In the genomic region with DNA sequence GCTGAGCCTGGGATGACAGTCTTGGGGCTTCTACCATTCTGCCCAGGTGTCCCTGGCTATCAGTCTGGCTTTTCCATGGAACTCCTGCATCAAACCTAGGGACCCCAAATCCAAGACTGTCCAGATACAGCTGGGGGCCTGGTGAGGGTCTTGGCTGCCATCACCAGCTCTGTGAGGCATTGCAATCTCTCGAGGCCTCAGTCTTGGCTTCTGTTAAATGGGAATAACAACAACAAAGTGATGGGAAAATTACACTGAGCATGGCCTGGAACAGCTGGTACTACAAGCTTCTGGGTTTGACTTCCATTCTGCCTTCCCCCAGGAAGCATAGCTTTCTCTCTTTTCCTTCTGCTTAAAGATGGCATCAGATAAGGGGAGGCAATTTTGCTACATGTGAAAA, we compare ENCODE assay signal across 23 cellular contexts. TPM values are rescaled to one million over a fixed set of nuclear protein-coding genes. Genes with fewer than 3 reads are reported as not detected.
DNase-seq lines count a peak whose midpoint lies in the region; ATAC-seq, FAIRE-seq and TF ChIP-seq lines count a peak whose summit lies in the region.
"Had no signal": no experiment of that assay in that cellular context is flagged by ENCODE, and none has a peak within 500 bp of the region (broad histone marks: within the 10 kb centered on the region; RNA-seq: fewer than 3 reads in every experiment).

No MANE protein-coding gene starts in this region.

- DNase-seq in HL-60 (ENCODE audit: low read depth in 1 of 2, low spot score in 1 of 2) (no peak), endothelial cell of umbilical vein (ENCODE audit: low read depth, low spot score) (no peak), osteoblast (ENCODE audit: insufficient read length, low spot score, missing footprints) (peak; percentile 39), SK-N-SH (no peak), NCI-H1048 (lab: John Stamatoyannopoulos, UW) (no peak)
- DNase-seq: Caco-2; CD8-positive, alpha-beta T cell; HFFc6; Karpas-422; NCI-H1105 treated with DMSO at 0.1 percent for 48 hours; NCI-H146; NCI-H1930; NCI-H446; NCI-H524 treated with DMSO at 0.1 percent for 48 hours; NCI-H774; SIG-M5 had no signal

- TF ChIP-seq CTCF in HL-60 (IDR thresholded peaks at IDR 0.05; ENCODE audit: insufficient read depth, low read length) (no peak), endothelial cell of umbilical vein (IDR thresholded peaks at IDR 0.05; ENCODE audit: extremely low read depth in 1 of 2, insufficient read depth in 1 of 2, low read depth in 1 of 2, low read length in 2 of 2) (no peak), osteoblast (IDR thresholded peaks at IDR 0.05; ENCODE audit: extremely low read depth, low read depth, low read length) (no peak), SK-N-SH (IDR thresholded peaks at IDR 0.05) (no peak)

- no peaks in the 10 kb centered on the region for H3K9me2 ChIP-seq in SK-N-SH

- FAIRE-seq in endothelial cell of umbilical vein (lab: Jason Lieb, UNC), result no peak
- FAIRE-seq: G401.6, RCC 7860 had no signal

- H4K20me1 ChIP-seq in BLaER1, result no peaks in the 10 kb centered on the region
- no peaks in the 10 kb centered on the region for H4K20me1 ChIP-seq in endothelial cell of umbilical vein (replicated peaks; ENCODE audit: control insufficient read depth, extremely low read depth, insufficient read depth, low read length)
- no peaks in the 10 kb centered on the region for H4K20me1 ChIP-seq in osteoblast (ENCODE audit: insufficient read depth, low read length)
- H4K20me1 ChIP-seq in SK-N-SH (ENCODE audit: insufficient read depth), result no peaks in the 10 kb centered on the region

- dilution Hi-C loops in endothelial cell of umbilical vein (cut with MboI; ENCODE audit: extremely low pct_ligation_motif_present, low sequenced_read_pairs), result no loop called here

- no peak for TF ChIP-seq POLR2A in endothelial cell of umbilical vein (IDR thresholded peaks at IDR 0.05; ENCODE audit: low read depth, low read length)

- POLR2A ChIA-PET in endothelial cell of umbilical vein (lab: Charles Lee), result no interaction called here
- POLR2A ChIA-PET in SK-N-SH (lab: Yijun Ruan, JAX), result no interaction called here

- H3K9me1 ChIP-seq in endothelial cell of umbilical vein (replicated peaks; ENCODE audit: control insufficient read depth, extremely low read depth, insufficient read depth, low read length), result no peaks in the 10 kb centered on the region

- WGBS in SK-N-SH (ENCODE audit: low lambda C conversion rate), result 67% methylated on average over 1 of the region's 1 CpG

- H3K4me2 ChIP-seq in BLaER1, result peak overlapping the region; percentile 67; the same call in 1 of the 2 replicates
- H3K4me2 ChIP-seq in endothelial cell of umbilical vein (ENCODE audit: insufficient read depth, low read length), result no peak overlapping the region
- no peak overlapping the region for H3K4me2 ChIP-seq in osteoblast (ENCODE audit: insufficient read depth, low read length)
- no peak overlapping the region for H3K4me2 ChIP-seq in SK-N-SH
- H3K4me2 ChIP-seq: GM23338 had no signal

- H3K9me3 ChIP-seq in BLaER1, result no peaks in the 10 kb centered on the region
- no peaks in the 10 kb centered on the region for H3K9me3 ChIP-seq in endothelial cell of umbilical vein (replicated peaks; ENCODE audit: control insufficient read depth, insufficient read depth, low read length)
- H3K9me3 ChIP-seq in osteoblast (ENCODE audit: low read depth, low read length), result no peaks in the 10 kb centered on the region
- H3K9me3 ChIP-seq in SK-N-SH, result no peaks in the 10 kb centered on the region
- H3K9me3 ChIP-seq: Caco-2, HAP-1 had no signal

- H3K4me1 ChIP-seq in BLaER1 (peaks cover 61% of the 10 kb centered on the region), endothelial cell of umbilical vein (ENCODE audit: control insufficient read depth, extremely low read depth, insufficient read depth, low read length) (peaks cover 58% of the 10 kb centered on the region), osteoblast (ENCODE audit: insufficient read depth, low read length) (peaks cover 11% of the 10 kb centered on the region), SK-N-SH (ENCODE audit: control insufficient read depth in 1 of 2, insufficient read depth in 2 of 2, low read depth in 1 of 2, low read length in 1 of 2) (peaks cover 7 to 8% of the 10 kb centered on the region in 2 experiments; a peak in 2 of 4 replicates)

- H3K27ac ChIP-seq in BLaER1 (no peak overlapping the region), HL-60 (replicated peaks) (peak overlapping the region; percentile 68; the same call in 1 of the 2 replicates), endothelial cell of umbilical vein (ENCODE audit: insufficient read depth, low read depth, low read length) (no peak overlapping the region), osteoblast (ENCODE audit: low read depth, low read length) (no peak overlapping the region), SK-N-SH (ENCODE audit: low read depth in 2 of 2, low read length in 1 of 2) (no peak overlapping the region)
- H3K27ac ChIP-seq: SK-N-MC had no signal

- no peaks in the 10 kb centered on the region for H3K79me2 ChIP-seq in endothelial cell of umbilical vein (ENCODE audit: control insufficient read depth, insufficient read depth, low read length)
- H3K79me2 ChIP-seq in osteoblast (ENCODE audit: insufficient read depth, low read length), result no peaks in the 10 kb centered on the region
- no peaks in the 10 kb centered on the region for H3K79me2 ChIP-seq in SK-N-SH (ENCODE audit: insufficient read depth)

- H2AFZ ChIP-seq in endothelial cell of umbilical vein (ENCODE audit: low read depth, low read length) (no peak overlapping the region), osteoblast (ENCODE audit: low read length) (no peak overlapping the region), SK-N-SH (ENCODE audit: low read depth) (no peak overlapping the region)
- H2AFZ ChIP-seq: GM23338 had no signal

- H3F3A ChIP-seq in SK-N-SH (replicated peaks; ENCODE audit: insufficient read depth), result peaks cover 7% of the 10 kb centered on the region

- TF ChIP-seq RAD21 in SK-N-SH (IDR thresholded peaks at IDR 0.05; ENCODE audit: low read length), result no peak

- H3K36me3 ChIP-seq in BLaER1, result no peaks in the 10 kb centered on the region
- H3K36me3 ChIP-seq in endothelial cell of umbilical vein (ENCODE audit: control insufficient read depth in 2 of 2, extremely low read depth in 1 of 2, insufficient read depth in 2 of 2, low read length in 2 of 2), result no peaks in the 10 kb centered on the region
- H3K36me3 ChIP-seq in osteoblast (ENCODE audit: insufficient read depth, low read length), result no peaks in the 10 kb centered on the region
- no peaks in the 10 kb centered on the region for H3K36me3 ChIP-seq in SK-N-SH (replicated peaks in 1 of 2; ENCODE audit: control insufficient read depth in 1 of 2, insufficient read depth in 2 of 2, low read length in 1 of 2)
- H3K36me3 ChIP-seq: HAP-1 had no signal

- no peak for ATAC-seq in HG03520 (IDR thresholded peaks at IDR 0.05; ENCODE audit: unreplicated experiment)
- ATAC-seq: CD8-positive, alpha-beta T cell; GM23338 had no signal

- intact Hi-C loops in endothelial cell of umbilical vein (cut with micrococcal nuclease), result no loop called here

- CTCF ChIA-PET in endothelial cell of umbilical vein (lab: Charles Lee), result interaction anchor here (1.5 to 6.6 kb wide), 4 partner anchors 12 to 235 kb away, joined by 6 to 226 read pairs (median 9); a partner anchor contains a TSS
- CTCF ChIA-PET in SK-N-SH (lab: Yijun Ruan, JAX), result interaction anchor here (1.1 to 12.4 kb wide), 7 partner anchors 9 to 235 kb away, joined by 3 to 172 read pairs (median 16); a partner anchor contains a TSS

- TF ChIP-seq EP300 in SK-N-SH (IDR thresholded peaks at IDR 0.05; ENCODE audit: borderline replicate concordance in 1 of 2, low read depth in 1 of 2, low read length in 1 of 2), result no peak

- no peak overlapping the region for H3K9ac ChIP-seq in BLaER1
- no peak overlapping the region for H3K9ac ChIP-seq in endothelial cell of umbilical vein (replicated peaks; ENCODE audit: extremely low read depth, insufficient read depth, low read length)
- no peak overlapping the region for H3K9ac ChIP-seq in SK-N-SH

- H3K4me3 ChIP-seq in BLaER1 (no peak overlapping the region), HL-60 (replicated peaks; ENCODE audit: insufficient read depth, low read length) (no peak overlapping the region), endothelial cell of umbilical vein (replicated peaks in 1 of 3; ENCODE audit: insufficient read depth in 1 of 3, low read depth in 1 of 3, low read length in 3 of 3) (no peak overlapping the region), osteoblast (ENCODE audit: insufficient read depth, low read length) (no peak overlapping the region), SK-N-SH (ENCODE audit: low read depth in 2 of 2, low read length in 1 of 2) (no peak overlapping the region)
- H3K4me3 ChIP-seq: GM23338, HAP-1, SK-N-MC had no signal

- no TSS peak for BruUV-seq in endothelial cell of umbilical vein (replicated peaks; lab: Mats Ljungman, UMichigan)

- peaks cover 6% of the 10 kb centered on the region for H3K27me3 ChIP-seq in BLaER1
- no peaks in the 10 kb centered on the region for H3K27me3 ChIP-seq in HL-60 (ENCODE audit: insufficient read depth, poor library complexity, severe bottlenecking)
- H3K27me3 ChIP-seq in endothelial cell of umbilical vein (ENCODE audit: control insufficient read depth in 2 of 2, insufficient read depth in 2 of 2, low read length in 2 of 2), result no peaks in the 10 kb centered on the region
- no peaks in the 10 kb centered on the region for H3K27me3 ChIP-seq in osteoblast (ENCODE audit: insufficient read depth, low read length)
- no peaks in the 10 kb centered on the region for H3K27me3 ChIP-seq in SK-N-SH (ENCODE audit: insufficient read depth)

TF ChIP-seq in endothelial cell of umbilical vein, 7 proteins besides CTCF, POLR2A, EP300 and RAD21:
- TF ChIP-seq FOS (IDR thresholded peaks at IDR 0.05; ENCODE audit: borderline replicate concordance, insufficient read depth, low read length) (no peak), GATA2 (IDR thresholded peaks at IDR 0.05; ENCODE audit: insufficient read depth, insufficient read length, low read depth, low read length) (peak; percentile 22)

TF ChIP-seq in SK-N-SH, 30 proteins besides CTCF, POLR2A, EP300 and RAD21 (continues in another document):
- TF ChIP-seq EZH2phosphoT487 (IDR thresholded peaks at IDR 0.05; ENCODE audit: borderline replicate concordance, low read depth), result no peak

RNA-seq across cellular contexts. Expression of a gene that starts 50.0 kb away (rescaled TPM):
- total RNA-seq in endothelial cell of umbilical vein (not detected in 2 replicates), osteoblast (1.2 and 1.4 TPM in 2 replicates)
- polyA plus RNA-seq in endothelial cell of umbilical vein (0.04 TPM in 1 of 2 replicates, not detected in the other), SK-N-SH (2012; rRNA removed) (1.9 and 2.4 TPM in 2 replicates)
- 0.06 TPM in 1 of 2 replicates, not detected in the other for polyA plus RNA-seq in endothelial cell of umbilical vein (2011; cell fraction: cytosol; rRNA removed)
- 0.11 TPM in 1 of 2 replicates, not detected in the other for polyA plus RNA-seq in endothelial cell of umbilical vein (2011; cell fraction: nucleus; rRNA removed)
- 0.08 TPM in 1 of 2 replicates, not detected in the other for polyA plus RNA-seq in endothelial cell of umbilical vein (2012)
- polyA minus RNA-seq in endothelial cell of umbilical vein, result 0.10 TPM in 1 of 2 replicates, not detected in the other
- polyA minus RNA-seq in endothelial cell of umbilical vein (2011; cell fraction: cytosol; rRNA and poly(A)+ RNA removed), result not detected
- not detected in 2 replicates for polyA minus RNA-seq in endothelial cell of umbilical vein (2011; cell fraction: nucleus; rRNA and poly(A)+ RNA removed)
- 1.2 and 1.8 TPM in 2 replicates for polyA plus RNA-seq in SK-N-SH (2012; cell fraction: cytosol; rRNA removed)
- 2.7 and 2.8 TPM in 2 replicates for polyA plus RNA-seq in SK-N-SH (2012; cell fraction: nucleus; rRNA removed)
- total RNA-seq: Caco-2; CD8-positive, alpha-beta T cell had no signal
